ENCODE assay signal across 10 cellular contexts in genomic region chrX:135295238-135295943, GRCh38. TPM values are rescaled to one million over a fixed set of nuclear protein-coding genes. Genes with fewer than 3 reads are reported as not detected.
DNase-seq lines count a peak whose midpoint lies in the region; ATAC-seq, FAIRE-seq and TF ChIP-seq lines count a peak whose summit lies in the region.
"Had no signal": no experiment of that assay in that cellular context is flagged by ENCODE, and none has a peak within 500 bp of the region (broad histone marks: within the 10 kb centered on the region; RNA-seq: fewer than 3 reads in every experiment).

No MANE protein-coding gene starts in this region.

- no peak overlapping the region for H3K27ac ChIP-seq in breast epithelium
- H3K27ac ChIP-seq in mammary epithelial cell (ENCODE audit: insufficient read depth, low read depth, low read length), result no peak overlapping the region
- H3K27ac ChIP-seq in fibroblast of lung (ENCODE audit: insufficient read depth, low read length), result no peak overlapping the region
- H3K27ac ChIP-seq in neural progenitor cell, result no peak overlapping the region
- H3K27ac ChIP-seq in stomach smooth muscle (ENCODE audit: low read length), result no peak overlapping the region
- H3K27ac ChIP-seq: A549 had no signal

- intact Hi-C loops in breast epithelium (cut with DNase I; ENCODE audit: low total_unique reads), result no loop called here
- intact Hi-C loops in mammary epithelial cell (cut with micrococcal nuclease), result loop anchor here (1.0 kb wide), 1 partner anchor 182 kb away; no protein-coding TSS in a partner anchor

- no peak for FAIRE-seq in HTR-8/SVneo (lab: Jason Lieb, UNC)
- FAIRE-seq: A549, frontal cortex had no signal

- peak overlapping the region; percentile 75 for H3K4me3 Mint-ChIP-seq in neural progenitor cell

- peaks cover 9 to 18% of the 10 kb centered on the region in 2 donors for H3K9me3 ChIP-seq in breast epithelium
- no peaks in the 10 kb centered on the region for H3K9me3 ChIP-seq in mammary epithelial cell (replicated peaks; ENCODE audit: insufficient read depth, low read length)
- no peaks in the 10 kb centered on the region for H3K9me3 ChIP-seq in fibroblast of lung (ENCODE audit: control insufficient read depth, insufficient read depth, low read depth, low read length)
- peaks cover 3% of the 10 kb centered on the region for H3K9me3 ChIP-seq in neural progenitor cell (ENCODE audit: low read depth)
- H3K9me3 ChIP-seq in stomach smooth muscle (ENCODE audit: control insufficient read depth in 2 of 2, low read length in 2 of 2), result no peaks in the 10 kb centered on the region

- H2AFZ ChIP-seq in mammary epithelial cell (ENCODE audit: low read depth, low read length) (no peak overlapping the region), fibroblast of lung (ENCODE audit: low read length) (no peak overlapping the region), neural progenitor cell (replicated peaks) (peak overlapping the region; percentile 61)

- H3K4me1 Mint-ChIP-seq in neural progenitor cell, result no peaks in the 10 kb centered on the region

- ATAC-seq in HG03460 (IDR thresholded peaks at IDR 0.05; ENCODE audit: unreplicated experiment), result peak; percentile 98
- ATAC-seq: A549 had no signal

- in situ Hi-C loops in mammary epithelial cell (cut with MboI; ENCODE audit: low sequenced_read_pairs in 2 of 2), result no loop called here

- no peak for DNase-seq in breast epithelium (ENCODE audit: low spot score in 2 of 2)
- DNase-seq in mammary epithelial cell, result no peak
- peak; percentile 62 for DNase-seq in activated CD8-positive, alpha-beta memory T cell treated with anti-CD3 and anti-CD28 coated beads, Interleukin-2, amount 50 U/mL, for 48 hours
- peak; percentile 51 to 53 for DNase-seq in fibroblast of lung (ENCODE audit: low read depth in 2 of 2)
- peak; percentile 81 for DNase-seq in neural progenitor cell (ENCODE audit: low spot score)
- no peak for DNase-seq in HTR-8/SVneo (ENCODE audit: insufficient read length, low spot score)

- H3K4me2 ChIP-seq in mammary epithelial cell (ENCODE audit: insufficient read depth, low read depth, low read length) (no peak overlapping the region), fibroblast of lung (ENCODE audit: extremely low read depth, insufficient read depth, low read length) (peak overlapping the region; percentile 51), neural progenitor cell (peak overlapping the region; percentile 73)
- H3K4me2 ChIP-seq: A549 had no signal

- CTCF ChIA-PET in mammary epithelial cell (lab: Charles Lee; ENCODE audit: low non-redundant PET), result interaction anchor here (0.6 kb wide), 1 partner anchor 9 kb away, joined by 4 read pairs; no protein-coding TSS in a partner anchor

- H3K79me2 ChIP-seq in mammary epithelial cell (ENCODE audit: insufficient read depth, low read length) (no peaks in the 10 kb centered on the region), fibroblast of lung (ENCODE audit: control insufficient read depth, insufficient read depth, low read length) (no peaks in the 10 kb centered on the region), neural progenitor cell (ENCODE audit: low read depth) (no peaks in the 10 kb centered on the region)

- peaks cover 14% of the 10 kb centered on the region for H3K9me3 Mint-ChIP-seq in neural progenitor cell

- dilution Hi-C loops in mammary epithelial cell (cut with HindIII; ENCODE audit: low sequenced_read_pairs), result no loop called here

- peaks cover 4% of the 10 kb centered on the region for H3K27me3 Mint-ChIP-seq in neural progenitor cell (ENCODE audit: insufficient read depth, low read depth)

- no peaks in the 10 kb centered on the region for H3K4me1 ChIP-seq in breast epithelium
- no peaks in the 10 kb centered on the region for H3K4me1 ChIP-seq in mammary epithelial cell (ENCODE audit: insufficient read depth, low read length)
- H3K4me1 ChIP-seq in fibroblast of lung (ENCODE audit: control insufficient read depth, extremely low read depth, insufficient read depth, low read length), result no peaks in the 10 kb centered on the region
- no peaks in the 10 kb centered on the region for H3K4me1 ChIP-seq in neural progenitor cell
- no peaks in the 10 kb centered on the region for H3K4me1 ChIP-seq in stomach smooth muscle (ENCODE audit: control insufficient read depth, insufficient read depth, low read length)
- H3K4me1 ChIP-seq: A549 had no signal

- no TSS peak for BruUV-seq in mammary epithelial cell (replicated peaks; lab: Mats Ljungman, UMichigan)

- H3K4me3 ChIP-seq in breast epithelium, result peak overlapping the region; percentile 1 to 34 (median 29)
- no peak overlapping the region for H3K4me3 ChIP-seq in mammary epithelial cell (replicated peaks in 1 of 3; ENCODE audit: insufficient read depth in 1 of 3, low read depth in 2 of 3, low read length in 3 of 3)
- peak overlapping the region in 3 of 4 experiments; percentile 26 to 56 (median 40) for H3K4me3 ChIP-seq in fibroblast of lung (replicated peaks in 1 of 4; ENCODE audit: control extremely low read depth in 1 of 4, insufficient read depth in 1 of 4, low read depth in 3 of 4, low read length in 4 of 4)
- H3K4me3 ChIP-seq in neural progenitor cell, result peak overlapping the region; percentile 41
- H3K4me3 ChIP-seq in stomach smooth muscle (ENCODE audit: low read length in 2 of 2), result peak overlapping the region; percentile 55 to 69
- H3K4me3 ChIP-seq: A549 had no signal

- no peak for TF ChIP-seq POLR2A in breast epithelium (IDR thresholded peaks at IDR 0.05)

- H3F3A ChIP-seq in neural progenitor cell (ENCODE audit: low read depth), result no peaks in the 10 kb centered on the region

- H3K36me3 ChIP-seq in breast epithelium (no peaks in the 10 kb centered on the region), mammary epithelial cell (ENCODE audit: insufficient read depth, low read length) (no peaks in the 10 kb centered on the region), fibroblast of lung (ENCODE audit: control insufficient read depth, insufficient read depth, low read length) (no peaks in the 10 kb centered on the region), neural progenitor cell (no peaks in the 10 kb centered on the region), stomach smooth muscle (ENCODE audit: control insufficient read depth in 2 of 2, insufficient read depth in 2 of 2, low read length in 2 of 2) (no peaks in the 10 kb centered on the region)

- TF ChIP-seq CTCF in breast epithelium (IDR thresholded peaks at IDR 0.05) (no peak), mammary epithelial cell (conservative IDR thresholded peaks at IDR 0.05 in 1 of 2, IDR thresholded peaks at IDR 0.05 in 1 of 2; ENCODE audit: extremely low read depth in 1 of 2, insufficient read depth in 1 of 2, low read depth in 1 of 2, low read length in 2 of 2) (no peak), fibroblast of lung (conservative IDR thresholded peaks at IDR 0.05 in 1 of 2, IDR thresholded peaks at IDR 0.05 in 1 of 2; ENCODE audit: low read depth in 1 of 2, low read length in 2 of 2) (peak; percentile 12 to 46), neural progenitor cell (IDR thresholded peaks at IDR 0.05) (peak; percentile 35)

- no peak overlapping the region for H3K27ac Mint-ChIP-seq in neural progenitor cell

- peaks cover 5% of the 10 kb centered on the region for H3K36me3 Mint-ChIP-seq in neural progenitor cell

- H3K9ac ChIP-seq in mammary epithelial cell (ENCODE audit: insufficient read depth, low read length) (no peak overlapping the region), fibroblast of lung (ENCODE audit: insufficient read depth, low read length) (no peak overlapping the region), neural progenitor cell (no peak overlapping the region), stomach smooth muscle (ENCODE audit: low read length in 2 of 2) (peak overlapping the region in 1 of 2 donors; percentile 38)

- WGBS in mammary epithelial cell (ENCODE audit: low coverage, missing lambda C conversion rate), result 60% methylated on average over 12 of the region's 26 CpGs

- H3K27me3 ChIP-seq in breast epithelium, result peaks cover 0 to 8% of the 10 kb centered on the region in 2 donors
- no peaks in the 10 kb centered on the region for H3K27me3 ChIP-seq in mammary epithelial cell (ENCODE audit: insufficient read depth, low read length)
- H3K27me3 ChIP-seq in fibroblast of lung (ENCODE audit: control insufficient read depth, insufficient read depth, low read length), result no peaks in the 10 kb centered on the region
- H3K27me3 ChIP-seq in neural progenitor cell, result no peaks in the 10 kb centered on the region
- H3K27me3 ChIP-seq in stomach smooth muscle (ENCODE audit: control insufficient read depth in 1 of 2, insufficient read depth in 2 of 2, low read length in 2 of 2), result peaks cover 0 to 2% of the 10 kb centered on the region in 2 donors

- H4K20me1 ChIP-seq in mammary epithelial cell (ENCODE audit: insufficient read depth, low read length), result no peaks in the 10 kb centered on the region
- no peaks in the 10 kb centered on the region for H4K20me1 ChIP-seq in fibroblast of lung (ENCODE audit: control insufficient read depth, extremely low read depth, insufficient read depth, low read length)
- H4K20me1 ChIP-seq in neural progenitor cell (ENCODE audit: low read depth), result no peaks in the 10 kb centered on the region

RNA-seq across cellular contexts. Expression of gene ETDC, which starts 13.9 kb away (rescaled TPM):
- not detected for total RNA-seq in breast epithelium
- total RNA-seq in mammary epithelial cell, result not detected
- not detected for polyA plus RNA-seq in mammary epithelial cell
- not detected for polyA minus RNA-seq in mammary epithelial cell
- total RNA-seq in fibroblast of lung, result not detected in 2 replicates
- polyA plus RNA-seq in fibroblast of lung, result not detected in 2 replicates
- polyA plus RNA-seq in fibroblast of lung (2012), result not detected in 2 replicates
- polyA minus RNA-seq in fibroblast of lung (ENCODE audit: low replicate concordance), result not detected in 2 replicates
- not detected in 2 replicates for total RNA-seq in neural progenitor cell (ENCODE audit: low replicate concordance)
- total RNA-seq: frontal cortex had no signal
- polyA plus RNA-seq: A549 had no signal

RNA-seq across cellular contexts. Expression of gene ETDA, which starts 43.5 kb away (rescaled TPM):
- not detected for total RNA-seq in breast epithelium
- total RNA-seq in mammary epithelial cell, result not detected
- not detected for polyA plus RNA-seq in mammary epithelial cell
- polyA minus RNA-seq in mammary epithelial cell, result not detected
- not detected in 2 replicates for total RNA-seq in fibroblast of lung
- not detected in 2 replicates for polyA plus RNA-seq in fibroblast of lung
- polyA plus RNA-seq in fibroblast of lung (2012), result not detected in 2 replicates
- polyA minus RNA-seq in fibroblast of lung (ENCODE audit: low replicate concordance), result not detected in 2 replicates
- total RNA-seq in neural progenitor cell (ENCODE audit: low replicate concordance), result not detected in 2 replicates
- total RNA-seq: frontal cortex had no signal
- polyA plus RNA-seq: A549 had no signal

RNA-seq across cellular contexts. Expression of gene ZNF75D, which starts 48.5 kb away (rescaled TPM):
- total RNA-seq in breast epithelium (10 to 100 TPM; 10.4 to 13.6 (median 10.5) TPM), mammary epithelial cell (1 to 10 TPM; 5.6 to 6.7 TPM), fibroblast of lung (6.4 and 9.9 TPM in 2 replicates), neural progenitor cell (ENCODE audit: low replicate concordance) (6.7 and 7.7 TPM in 2 replicates)
- polyA plus RNA-seq in mammary epithelial cell (2.3 TPM), fibroblast of lung (4.7 and 6.8 TPM in 2 replicates)
- polyA minus RNA-seq in mammary epithelial cell (1.4 TPM), fibroblast of lung (ENCODE audit: low replicate concordance) (1.6 and 3.9 TPM in 2 replicates)
- polyA plus RNA-seq in fibroblast of lung (2012), result 2.8 and 4.2 TPM in 2 replicates

RNA-seq across cellular contexts. Expression of gene ZNF449, which starts 49.2 kb away (rescaled TPM):
- 10 to 100 TPM in 1 of 3 donors, 1 to 10 TPM in 2; 5.1 to 10.4 (median 9.5) TPM for total RNA-seq in breast epithelium
- 1 to 10 TPM; 7.8 to 9.7 TPM for total RNA-seq in mammary epithelial cell
- polyA plus RNA-seq in mammary epithelial cell, result 1.6 TPM
- 2.1 TPM for polyA minus RNA-seq in mammary epithelial cell
- total RNA-seq in fibroblast of lung, result 6.4 and 8.4 TPM in 2 replicates
- polyA plus RNA-seq in fibroblast of lung, result 4.3 and 9.7 TPM in 2 replicates
- 2.3 and 5.4 TPM in 2 replicates for polyA plus RNA-seq in fibroblast of lung (2012)
- polyA minus RNA-seq in fibroblast of lung (ENCODE audit: low replicate concordance), result 0.30 and 0.59 TPM in 2 replicates
- 17.4 and 32.2 TPM in 2 replicates for total RNA-seq in neural progenitor cell (ENCODE audit: low replicate concordance)

Comparison
In these comparisons a context has a peak if more than half of its experiments do, and no peak if none do; other contexts are left out.
1. H3K4me3 ChIP-seq: peak in breast epithelium (3 of 3), fibroblast of lung (3 of 4), neural progenitor cell (single experiment) and stomach smooth muscle (2 of 2); none in mammary epithelial cell (0 of 3).
2. DNase-seq: peak in activated CD8-positive, alpha-beta memory T cell treated with anti-CD3 and anti-CD28 coated beads, Interleukin-2, amount 50 U/mL, for 48 hours (single experiment), fibroblast of lung (2 of 2) and neural progenitor cell (single experiment); none in breast epithelium (0 of 2), mammary epithelial cell (single experiment) and HTR-8/SVneo (single experiment).
3. CTCF ChIP-seq: peak in fibroblast of lung (2 of 2) and neural progenitor cell (single experiment); none in breast epithelium (0 of 3) and mammary epithelial cell (0 of 2).